27 cellular contexts compared by ENCODE assay signal in genomic region chr1:165501351-165501974, GRCh38. TPM values are rescaled to one million over a fixed set of nuclear protein-coding genes. Genes with fewer than 3 reads are reported as not detected.
"Had no signal": no experiment of that assay in that cellular context is flagged by ENCODE, and none has a peak within 500 bp of the region (broad histone marks: within the 10 kb centered on the region; RNA-seq: fewer than 3 reads in every experiment).

No MANE protein-coding gene starts in this region.

- H3K27ac ChIP-seq: cardiac muscle cell, lower lobe of right lung, spleen, upper lobe of left lung had no signal

- DNase-seq: activated CD4-positive, alpha-beta memory T cell treated with anti-CD3 and anti-CD28 coated beads, Interleukin-2, amount 10 ng/mL, durations not matched to agents 7 days and 5 days; activated CD4-positive, alpha-beta T cell treated with anti-CD3 and anti-CD28 coated beads for 48 hours; activated effector memory CD4-positive, alpha-beta T cell treated with anti-CD3 and anti-CD28 coated beads, Interleukin-2, amount 50 U/mL, for 16 hours; activated naive CD4-positive, alpha-beta T cell treated with anti-CD3 and anti-CD28 coated beads, Interleukin-2, amount 50 U/mL, for 16 hours; activated naive CD8-positive, alpha-beta T cell treated with anti-CD3 and anti-CD28 coated beads, Interleukin-2, amount 50 U/mL, for 24 hours; effector CD4-positive, alpha-beta T cell; immature natural killer cell; kidney glomerular epithelial cell; lower lobe of right lung; naive B cell; occipital lobe; posterior cingulate gyrus; SK-N-SH; spleen; stimulated activated CD4-positive, alpha-beta T cell treated with anti-CD3 and anti-CD28 coated beads, Interleukin-4, amount 100 ng/mL, for 24 hours; stimulated activated naive CD4-positive, alpha-beta T cell treated with Interleukin-2 at 50 U/mL for 16 hours; T-helper 2 cell; upper lobe of left lung had no signal

- H3K27me3 ChIP-seq: cardiac muscle cell, upper lobe of left lung had no signal

- ATAC-seq: activated naive CD8-positive, alpha-beta T cell treated with anti-CD3 and anti-CD28 coated beads, Interleukin-2, amount 50 U/mL, for 24 hours; lower lobe of right lung had no signal

- H3K4me2 ChIP-seq: SK-N-SH had no signal

- H3K4me3 ChIP-seq: cardiac muscle cell, lower lobe of right lung, spleen, upper lobe of left lung had no signal

- H3K4me1 ChIP-seq: lower lobe of right lung, spleen, upper lobe of left lung had no signal

- H3K9me3 ChIP-seq: lower lobe of right lung, SK-N-SH, spleen, upper lobe of left lung had no signal

- H3K36me3 ChIP-seq: cardiac muscle cell, lower lobe of right lung, spleen, upper lobe of left lung had no signal

- H3K9ac ChIP-seq: SK-N-SH had no signal

RNA-seq across cellular contexts. Expression of gene LRRC52, which starts 42.3 kb away (rescaled TPM):
- total RNA-seq: activated CD4-positive, alpha-beta memory T cell treated with anti-CD3 and anti-CD28 coated beads, Interleukin-2, amount 10 ng/mL, durations not matched to agents 7 days and 5 days; chondrocyte; fibroblast of villous mesenchyme; mesenteric fat pad; mucosa of gallbladder; occipital lobe; renal cortical epithelial cell; spleen; subcutaneous adipose tissue had no signal
- polyA plus RNA-seq: esophagus, immature natural killer cell, neural cell, SK-N-SH, spleen had no signal

RNA-seq across cellular contexts. Expression of gene RXRG, which starts 56.5 kb away (rescaled TPM):
- total RNA-seq: activated CD4-positive, alpha-beta memory T cell treated with anti-CD3 and anti-CD28 coated beads, Interleukin-2, amount 10 ng/mL, durations not matched to agents 7 days and 5 days; chondrocyte; fibroblast of villous mesenchyme; renal cortical epithelial cell had no signal
- polyA plus RNA-seq: immature natural killer cell, SK-N-SH had no signal
